1 cellular context compared by ENCODE assay signal in genomic region chrX:46912673-46913491, GRCh38.
TF ChIP-seq lines count a peak whose summit lies in the region.

No MANE protein-coding gene starts in this region.

TF ChIP-seq in HCT116, 20 proteins besides CTCF, POLR2A, EP300 and RAD21 (continued from another document):
- no peak for TF ChIP-seq REST (IDR thresholded peaks at IDR 0.05; ENCODE audit: low read depth)
